38 cellular contexts compared by ENCODE assay signal in genomic region chr4:42881262-42881661, GRCh38. TPM values are rescaled to one million over a fixed set of nuclear protein-coding genes. Genes with fewer than 3 reads are reported as not detected.
"Had no signal": no experiment of that assay in that cellular context is flagged by ENCODE, and none has a peak within 500 bp of the region (broad histone marks: within the 10 kb centered on the region; RNA-seq: fewer than 3 reads in every experiment).

No MANE protein-coding gene starts in this region.

- H3K4me1 ChIP-seq: adrenal gland, ascending aorta, body of pancreas, breast epithelium had no signal

- H3K27me3 ChIP-seq: adrenal gland, ascending aorta, body of pancreas, brain microvascular endothelial cell, cardiac muscle cell had no signal

- H3K4me3 ChIP-seq: adrenal gland, ascending aorta, body of pancreas, breast epithelium, cardiac muscle cell had no signal

- ATAC-seq: activated naive CD4-positive, alpha-beta T cell treated with anti-CD3 and anti-CD28 coated beads, Interleukin-2, amount 50 U/mL, for 72 hours; activated naive CD8-positive, alpha-beta T cell treated with anti-CD3 and anti-CD28 coated beads, Interleukin-2, amount 50 U/mL, for 24 hours; activated T-cell treated with anti-CD3 and anti-CD28 coated beads, Interleukin-2, amount 50 U/mL, for 4 hours; activated T-cell treated with anti-CD3 and anti-CD28 coated beads, Interleukin-2, amount 50 U/mL, for 72 hours; activated T-helper 17 cell treated with anti-CD3 and anti-CD28 coated beads, Interleukin-2, amount 50 U/mL, for 72 hours; body of pancreas had no signal

- H3K27ac ChIP-seq: adrenal gland, ascending aorta, body of pancreas, brain microvascular endothelial cell, breast epithelium, cardiac muscle cell had no signal

- H3K9me3 ChIP-seq: adrenal gland, ascending aorta, body of pancreas had no signal

- DNase-seq: activated effector memory CD4-positive, alpha-beta T cell treated with anti-CD3 and anti-CD28 coated beads, Interleukin-2, amount 50 U/mL, for 16 hours; activated effector memory CD4-positive, alpha-beta T cell treated with Interleukin-2 at 50 U/mL for 16 hours; activated gamma-delta T cell; activated gamma-delta T cell treated with Interleukin-2 at 50 U/mL for 16 hours; activated naive CD4-positive, alpha-beta T cell; activated naive CD4-positive, alpha-beta T cell treated with anti-CD3 and anti-CD28 coated beads for 36 hours; activated naive CD4-positive, alpha-beta T cell treated with anti-CD3 and anti-CD28 coated beads, Interleukin-2, amount 10 ng/mL, durations not matched to agents 7 days and 5 days; activated naive CD4-positive, alpha-beta T cell treated with anti-CD3 and anti-CD28 coated beads, Interleukin-2, amount 50 U/mL, for 16 hours; activated naive CD4-positive, alpha-beta T cell treated with Interleukin-2 at 50 U/mL for 16 hours; activated naive CD8-positive, alpha-beta T cell treated with anti-CD3 and anti-CD28 coated beads for 36 hours; activated naive CD8-positive, alpha-beta T cell treated with anti-CD3 and anti-CD28 coated beads, Interleukin-2, amount 10 ng/mL, durations not matched to agents 7 days and 5 days; activated naive CD8-positive, alpha-beta T cell treated with anti-CD3 and anti-CD28 coated beads, Interleukin-2, amount 50 U/mL, for 24 hours; activated T-cell treated with anti-CD3 and anti-CD28 coated beads, Interleukin-2, amount 50 U/mL, for 24 hours; activated T-cell treated with anti-CD3 and anti-CD28 coated beads, Interleukin-2, amount 50 U/mL, for 4 hours; activated T-cell treated with anti-CD3 and anti-CD28 coated beads, Interleukin-2, amount 50 U/mL, for 48 hours; activated T-cell treated with anti-CD3 and anti-CD28 coated beads, Interleukin-2, amount 50 U/mL, for 72 hours; adrenal gland; amniotic stem cell; amygdala; anterior cingulate cortex; aorta; body of pancreas; brain microvascular endothelial cell; caudate nucleus; central memory CD4-positive, alpha-beta T cell; cerebellar nuclear complex had no signal

- H3K36me3 ChIP-seq: adrenal gland, ascending aorta, brain microvascular endothelial cell, breast epithelium, cardiac muscle cell had no signal

RNA-seq across cellular contexts. Expression of gene GRXCR1, which starts 11.3 kb away (rescaled TPM):
- total RNA-seq: activated naive CD4-positive, alpha-beta T cell treated with anti-CD3 and anti-CD28 coated beads for 36 hours; activated naive CD4-positive, alpha-beta T cell treated with anti-CD3 and anti-CD28 coated beads, Interleukin-2, amount 50 U/mL, for 72 hours; activated naive CD8-positive, alpha-beta T cell treated with anti-CD3 and anti-CD28 coated beads for 36 hours; activated naive CD8-positive, alpha-beta T cell treated with anti-CD3 and anti-CD28 coated beads, Interleukin-2, amount 10 ng/mL, durations not matched to agents 7 days and 5 days; activated T-cell treated with anti-CD3 and anti-CD28 coated beads, Interleukin-2, amount 50 U/mL, for 4 hours; activated T-helper 1 cell treated with anti-CD3 and anti-CD28 coated beads, Interleukin-12 subunit alpha, Interleukin-12 subunit beta, Interleukin-2, Interleukin-4 antibody, amounts not matched to agents 30 ng/mL and 10 ng/mL and 1 ng/mL, durations not matched to agents 14 hours and 24 hours and 36 hours; activated T-helper 17 cell treated with anti-CD3 and anti-CD28 coated beads, Interleukin-2, amount 50 U/mL, for 72 hours; activated T-helper 2 cell treated with anti-CD3 and anti-CD28 coated beads, Interferon-gamma antibody, Interleukin-2, Interleukin-4, amounts not matched to agents 10 μg/mL and 5 μg/mL and 100 μg/mL, durations not matched to agents 14 hours and 24 hours and 36 hours; adrenal gland; aorta; ascending aorta; astrocyte; body of pancreas; breast epithelium; bronchial epithelial cell; cardiac muscle cell; cardiac septum; cerebellum; chondrocyte had no signal
